Comparison of ENCODE assay signal across 27 cellular contexts in genomic region chr2:109654316-109655050, GRCh38.
"Had no signal": no experiment of that assay in that cellular context is flagged by ENCODE, and none has a peak within 500 bp of the region (broad histone marks: within the 10 kb centered on the region; RNA-seq: fewer than 3 reads in every experiment).

No MANE protein-coding gene starts in this region.

- DNase-seq: activated CD4-positive, alpha-beta memory T cell treated with anti-CD3 and anti-CD28 coated beads, Interleukin-2, amount 10 ng/mL, durations not matched to agents 7 days and 5 days; activated CD4-positive, alpha-beta T cell treated with anti-CD3 and anti-CD28 coated beads for 1 hour; activated CD4-positive, alpha-beta T cell treated with anti-CD3 and anti-CD28 coated beads for 4 hours; activated CD4-positive, alpha-beta T cell treated with anti-CD3 and anti-CD28 coated beads, Interleukin-2, amount 10 ng/mL, durations not matched to agents 7 days and 5 days; activated CD4-positive, alpha-beta T cell treated with anti-CD3 and anti-CD28 coated beads, Interleukin-2, amount 50 U/mL, for 4 hours; activated effector memory CD4-positive, alpha-beta T cell treated with Interleukin-2 at 50 U/mL for 16 hours; activated gamma-delta T cell treated with Interleukin-2 at 50 U/mL for 16 hours; activated naive CD4-positive, alpha-beta T cell treated with anti-CD3 and anti-CD28 coated beads, Interleukin-2, amount 50 U/mL, for 16 hours; activated naive CD4-positive, alpha-beta T cell treated with Interleukin-2 at 50 U/mL for 16 hours; activated T-cell treated with anti-CD3 and anti-CD28 coated beads, Interleukin-2, amount 50 U/mL, for 4 hours; amniotic stem cell; anterior cingulate cortex; brain microvascular endothelial cell; cortex of kidney; dermis blood vessel endothelial cell; effector CD4-positive, alpha-beta T cell; effector memory CD8-positive, alpha-beta T cell; erythroblast; foreskin melanocyte; T-helper 2 cell had no signal

- H3K9me3 ChIP-seq: esophagus muscularis mucosa, gastroesophageal sphincter had no signal

- H3K4me1 ChIP-seq: esophagus muscularis mucosa, gastroesophageal sphincter had no signal

- H3K9me3 Mint-ChIP-seq: activated CD4-positive, alpha-beta memory T cell treated with anti-CD3 and anti-CD28 coated beads, Interleukin-2, amount 10 ng/mL, durations not matched to agents 7 days and 5 days; activated CD4-positive, alpha-beta T cell treated with anti-CD3 and anti-CD28 coated beads, Interleukin-2, amount 10 ng/mL, durations not matched to agents 7 days and 5 days; activated T-cell treated with anti-CD3 and anti-CD28 coated beads, Interleukin-2, amount 50 U/mL, for 4 hours; activated T-helper 17 cell treated with anti-CD3 and anti-CD28 coated beads, Interleukin-2, amount 50 U/mL, for 72 hours; central memory CD8-positive, alpha-beta T cell; effector memory CD8-positive, alpha-beta T cell had no signal

- H3K27ac ChIP-seq: brain microvascular endothelial cell, esophagus muscularis mucosa, gastroesophageal sphincter, VCaP had no signal

- H3K36me3 Mint-ChIP-seq: activated naive CD8-positive, alpha-beta T cell; WTC11 had no signal

- H3K36me3 ChIP-seq: brain microvascular endothelial cell, esophagus muscularis mucosa, gastroesophageal sphincter had no signal

- ATAC-seq: activated T-cell treated with anti-CD3 and anti-CD28 coated beads, Interleukin-2, amount 50 U/mL, for 4 hours; activated T-helper 17 cell treated with anti-CD3 and anti-CD28 coated beads, Interleukin-2, amount 50 U/mL, for 72 hours; effector memory CD8-positive, alpha-beta T cell; gastroesophageal sphincter; WTC11 had no signal

- H3K4me3 Mint-ChIP-seq: activated CD4-positive, alpha-beta memory T cell treated with anti-CD3 and anti-CD28 coated beads, Interleukin-2, amount 10 ng/mL, durations not matched to agents 7 days and 5 days; activated CD4-positive, alpha-beta T cell treated with anti-CD3 and anti-CD28 coated beads, Interleukin-2, amount 10 ng/mL, durations not matched to agents 7 days and 5 days; activated naive CD8-positive, alpha-beta T cell; activated T-cell treated with anti-CD3 and anti-CD28 coated beads, Interleukin-2, amount 50 U/mL, for 4 hours; activated T-helper 17 cell treated with anti-CD3 and anti-CD28 coated beads, Interleukin-2, amount 50 U/mL, for 72 hours; central memory CD8-positive, alpha-beta T cell; effector memory CD8-positive, alpha-beta T cell; WTC11 had no signal

- H3K27me3 ChIP-seq: brain microvascular endothelial cell, esophagus muscularis mucosa, gastroesophageal sphincter had no signal

- H3K4me1 Mint-ChIP-seq: activated CD4-positive, alpha-beta memory T cell treated with anti-CD3 and anti-CD28 coated beads, Interleukin-2, amount 10 ng/mL, durations not matched to agents 7 days and 5 days; activated CD4-positive, alpha-beta T cell treated with anti-CD3 and anti-CD28 coated beads, Interleukin-2, amount 10 ng/mL, durations not matched to agents 7 days and 5 days; activated T-helper 17 cell treated with anti-CD3 and anti-CD28 coated beads, Interleukin-2, amount 50 U/mL, for 72 hours; central memory CD8-positive, alpha-beta T cell had no signal

- H3K27ac Mint-ChIP-seq: activated CD4-positive, alpha-beta memory T cell treated with anti-CD3 and anti-CD28 coated beads, Interleukin-2, amount 10 ng/mL, durations not matched to agents 7 days and 5 days; activated CD4-positive, alpha-beta T cell treated with anti-CD3 and anti-CD28 coated beads, Interleukin-2, amount 10 ng/mL, durations not matched to agents 7 days and 5 days; activated naive CD8-positive, alpha-beta T cell; activated T-helper 17 cell treated with anti-CD3 and anti-CD28 coated beads, Interleukin-2, amount 50 U/mL, for 72 hours; effector memory CD8-positive, alpha-beta T cell; WTC11 had no signal

- H3K4me3 ChIP-seq: esophagus muscularis mucosa, gastroesophageal sphincter had no signal
